18 cellular contexts compared by ENCODE assay signal in genomic region chr12:120736404-120737331, GRCh38. TPM values are rescaled to one million over a fixed set of nuclear protein-coding genes. Genes with fewer than 3 reads are reported as not detected.
DNase-seq lines count a peak whose midpoint lies in the region; ATAC-seq and TF ChIP-seq lines count a peak whose summit lies in the region.
"Had no signal": no experiment of that assay in that cellular context is flagged by ENCODE, and none has a peak within 500 bp of the region (broad histone marks: within the 10 kb centered on the region; RNA-seq: fewer than 3 reads in every experiment).

No MANE protein-coding gene starts in this region.

- no peaks in the 10 kb centered on the region for H3K79me2 ChIP-seq in neural progenitor cell (ENCODE audit: low read depth)

- 91% methylated on average over 38 of the region's 38 CpGs for WGBS in right cardiac atrium

- no peaks in the 10 kb centered on the region for H3K4me1 ChIP-seq in right cardiac atrium (ENCODE audit: control insufficient read depth, insufficient read depth, low read length)
- no peaks in the 10 kb centered on the region for H3K4me1 ChIP-seq in right atrium auricular region
- H3K4me1 ChIP-seq in neural progenitor cell = no peaks in the 10 kb centered on the region

- no peak overlapping the region for H3K4me3 Mint-ChIP-seq in central memory CD8-positive, alpha-beta T cell
- H3K4me3 Mint-ChIP-seq in neural progenitor cell = no peak overlapping the region
- H3K4me3 Mint-ChIP-seq: B cell had no signal

- H3K9me3 ChIP-seq in right cardiac atrium (ENCODE audit: control insufficient read depth, low read length) (no peaks in the 10 kb centered on the region), right atrium auricular region (no peaks in the 10 kb centered on the region), neural progenitor cell (ENCODE audit: low read depth) (no peaks in the 10 kb centered on the region)

- H2AFZ ChIP-seq in neural progenitor cell (replicated peaks) = no peak overlapping the region

- no peak for TF ChIP-seq CTCF in right atrium auricular region (IDR thresholded peaks at IDR 0.05)
- TF ChIP-seq CTCF in neural progenitor cell (IDR thresholded peaks at IDR 0.05) = no peak

- ATAC-seq in right cardiac atrium (peak in 1 of 2 donors; percentile 7), SK-N-SH treated with all-trans-retinoic acid at 6 μM for 48 hours (no peak; the same call in 2 of the 3 replicates)
- ATAC-seq in central memory CD8-positive, alpha-beta T cell (replicated peaks; ENCODE audit: extremely low read depth, poor library complexity, severe bottlenecking) = no peak
- ATAC-seq: PC-3 had no signal

- H3K27me3 ChIP-seq in right cardiac atrium (ENCODE audit: control insufficient read depth, insufficient read depth) = no peaks in the 10 kb centered on the region
- no peaks in the 10 kb centered on the region for H3K27me3 ChIP-seq in right atrium auricular region
- H3K27me3 ChIP-seq in neural progenitor cell = no peaks in the 10 kb centered on the region

- DNase-seq in right cardiac atrium = peak in 2 of 3 donors; percentile 59
- no peak for DNase-seq in right atrium auricular region (ENCODE audit: low spot score)
- no peak for DNase-seq in central memory CD8-positive, alpha-beta T cell (ENCODE audit: low spot score in 2 of 2)
- no peak for DNase-seq in neural progenitor cell (ENCODE audit: low spot score)
- no peak for DNase-seq in NCI-H2029 treated with DMSO at 0.1 percent for 48 hours (lab: John Stamatoyannopoulos, UW)
- no peak for DNase-seq in GOT3 (lab: John Stamatoyannopoulos, UW)
- DNase-seq: DND-41, KG1, NCI-H1105 treated with DMSO at 0.1 percent for 48 hours, NCI-H1694, NCI-H2107, NCI-H510A, NCI-H774, PC-3, RPMI8226, SIG-M5 had no signal

- H3K27me3 Mint-ChIP-seq in central memory CD8-positive, alpha-beta T cell = no peaks in the 10 kb centered on the region
- peaks cover 8% of the 10 kb centered on the region for H3K27me3 Mint-ChIP-seq in neural progenitor cell (ENCODE audit: insufficient read depth, low read depth)
- H3K27me3 Mint-ChIP-seq: B cell had no signal

- no peaks in the 10 kb centered on the region for H3K9me3 Mint-ChIP-seq in central memory CD8-positive, alpha-beta T cell
- H3K9me3 Mint-ChIP-seq in neural progenitor cell = peaks cover 2% of the 10 kb centered on the region

- peaks cover 5% of the 10 kb centered on the region for H3K4me1 Mint-ChIP-seq in central memory CD8-positive, alpha-beta T cell
- H3K4me1 Mint-ChIP-seq in neural progenitor cell = no peaks in the 10 kb centered on the region
- H3K4me1 Mint-ChIP-seq: B cell had no signal

- H3K36me3 Mint-ChIP-seq in central memory CD8-positive, alpha-beta T cell (ENCODE audit: insufficient read depth) = peaks cover 3% of the 10 kb centered on the region
- H3K36me3 Mint-ChIP-seq in neural progenitor cell = peaks cover 5% of the 10 kb centered on the region

- H3F3A ChIP-seq in neural progenitor cell (ENCODE audit: low read depth) = no peaks in the 10 kb centered on the region

- H4K20me1 ChIP-seq in neural progenitor cell (ENCODE audit: low read depth) = no peaks in the 10 kb centered on the region

- no peak overlapping the region for H3K27ac ChIP-seq in right cardiac atrium (ENCODE audit: low read length)
- no peak overlapping the region for H3K27ac ChIP-seq in right atrium auricular region
- H3K27ac ChIP-seq in neural progenitor cell = no peak overlapping the region

- no peak overlapping the region for H3K4me3 ChIP-seq in right cardiac atrium (ENCODE audit: low read length)
- H3K4me3 ChIP-seq in right atrium auricular region = no peak overlapping the region
- no peak overlapping the region for H3K4me3 ChIP-seq in neural progenitor cell

- H3K27ac Mint-ChIP-seq in central memory CD8-positive, alpha-beta T cell (ENCODE audit: low read depth) = peak overlapping the region; percentile 80
- peak overlapping the region; percentile 54 for H3K27ac Mint-ChIP-seq in neural progenitor cell
- H3K27ac Mint-ChIP-seq: B cell had no signal

- intact Hi-C loops in right cardiac atrium (cut with DNase I) = loop anchor here in 1 of 4 donors (10.0 kb wide), 1 partner anchor 238 kb away; the partner anchor contains the start of gene HNF1A

- no peak overlapping the region for H3K4me2 ChIP-seq in neural progenitor cell

- H3K9ac ChIP-seq in neural progenitor cell = no peak overlapping the region

- H3K36me3 ChIP-seq in right atrium auricular region (peaks cover 23% of the 10 kb centered on the region), neural progenitor cell (no peaks in the 10 kb centered on the region)

TF ChIP-seq in SK-N-SH treated with all-trans-retinoic acid at 6 μM for 48 hours, 23 proteins besides CTCF, POLR2A, EP300 and RAD21:
- TF ChIP-seq ZC3H10 (CRISPR knock-in tag; IDR thresholded peaks at IDR 0.05) (no peak), ZFP30 (CRISPR knock-in tag; IDR thresholded peaks at IDR 0.05) (no peak), CSRNP3 (CRISPR knock-in tag; IDR thresholded peaks at IDR 0.05) (no peak), PATZ1 (CRISPR knock-in tag; IDR thresholded peaks at IDR 0.05; ENCODE audit: borderline replicate concordance) (no peak), ZFP3 (CRISPR knock-in tag; IDR thresholded peaks at IDR 0.05) (no peak), RARB (CRISPR knock-in tag; IDR thresholded peaks at IDR 0.05) (no peak)
TF ChIP-seq in SK-N-SH treated with all-trans-retinoic acid at 6 μM for 48 hours: peak in this region for 0.

RNA-seq across cellular contexts. Expression of gene ACADS, which starts 11.0 kb away (rescaled TPM):
- 10 to 100 TPM; 34.2 to 51.3 (median 42.5) TPM for total RNA-seq in right cardiac atrium
- 68.0 TPM for polyA plus RNA-seq in right cardiac atrium
- total RNA-seq in right atrium auricular region = 10 to 100 TPM; 58.6 to 92.6 TPM
- 0.88 and 4.2 TPM in 2 replicates for total RNA-seq in neural progenitor cell (ENCODE audit: low replicate concordance)

RNA-seq across cellular contexts. Expression of gene UNC119B, which starts 26.4 kb away (rescaled TPM):
- total RNA-seq in right cardiac atrium (10 to 100 TPM; 15.7 to 17.8 (median 16.7) TPM), right atrium auricular region (10 to 100 TPM in 1 of 2 donors, 1 to 10 TPM in 1; 8.9 to 13.1 TPM), neural progenitor cell (ENCODE audit: low replicate concordance) (58.4 and 58.9 TPM in 2 replicates)
- 7.0 TPM for polyA plus RNA-seq in right cardiac atrium

RNA-seq across cellular contexts. Expression of gene MLEC, which starts 49.7 kb away (rescaled TPM):
- total RNA-seq in right cardiac atrium (100 to 1,000 TPM; 157 to 257 (median 193) TPM), right atrium auricular region (100 to 1,000 TPM in 1 of 2 donors, 10 to 100 TPM in 1; 89.7 to 179 TPM), neural progenitor cell (ENCODE audit: low replicate concordance) (94.7 and 100 TPM in 2 replicates)
- polyA plus RNA-seq in right cardiac atrium = 93.6 TPM

Comparison
In these comparisons a context has a peak if more than half of its experiments do, and no peak if none do; other contexts are left out.
1. DNase-seq: peak in right cardiac atrium (2 of 3); none in right atrium auricular region (single experiment), central memory CD8-positive, alpha-beta T cell (0 of 2), neural progenitor cell (single experiment), NCI-H2029 treated with DMSO at 0.1 percent for 48 hours (single experiment) and GOT3 (single experiment).